ENCODE assay signal across 25 cellular contexts in genomic region chr21:42209801-42210479, GRCh38. TPM values are rescaled to one million over a fixed set of nuclear protein-coding genes. Genes with fewer than 3 reads are reported as not detected.
DNase-seq lines count a peak whose midpoint lies in the region; ATAC-seq, FAIRE-seq and TF ChIP-seq lines count a peak whose summit lies in the region.
"Had no signal": no experiment of that assay in that cellular context is flagged by ENCODE, and none has a peak within 500 bp of the region (broad histone marks: within the 10 kb centered on the region; RNA-seq: fewer than 3 reads in every experiment).

No MANE protein-coding gene starts in this region.

- H3K27me3 ChIP-seq in endothelial cell of umbilical vein (ENCODE audit: control insufficient read depth in 2 of 2, insufficient read depth in 2 of 2, low read length in 2 of 2), result no peaks in the 10 kb centered on the region
- H3K27me3 ChIP-seq: BLaER1 had no signal

- ATAC-seq in GM18868 (IDR thresholded peaks at IDR 0.05; ENCODE audit: unreplicated experiment), result no peak
- ATAC-seq in stimulated activated naive B cell treated with anti-CD40 and anti-IgM and Interleukin-4, amounts not matched to agents 10 μg/mL and 1 μg/mL and 100 μg/mL, for 72 hours (replicated peaks), result no peak
- ATAC-seq: effector memory CD8-positive, alpha-beta T cell; GM12878; HCT116; natural killer cell treated with Interleukin-12 subunit alpha and Interleukin-12 subunit beta and Interleukin-15 and Interleukin-18, amount 100 ng/mL, for 72 hours; T-helper 17 cell had no signal

- no peaks in the 10 kb centered on the region for H3K9me3 ChIP-seq in endothelial cell of umbilical vein (replicated peaks; ENCODE audit: control insufficient read depth, insufficient read depth, low read length)

- FAIRE-seq in endothelial cell of umbilical vein (lab: Jason Lieb, UNC), result peak; percentile 97
- FAIRE-seq: GM12878 had no signal

- H3K36me3 ChIP-seq in endothelial cell of umbilical vein (ENCODE audit: control insufficient read depth in 2 of 2, extremely low read depth in 1 of 2, insufficient read depth in 2 of 2, low read length in 2 of 2), result no peaks in the 10 kb centered on the region
- H3K36me3 ChIP-seq: BLaER1, WERI-Rb-1 had no signal

- dilution Hi-C loops in endothelial cell of umbilical vein (cut with MboI; ENCODE audit: extremely low pct_ligation_motif_present, low sequenced_read_pairs), result no loop called here

- H3K27ac Mint-ChIP-seq in stimulated activated naive B cell treated with anti-CD40 and anti-IgM and Interleukin-4, amounts not matched to agents 10 μg/mL and 1 μg/mL and 100 μg/mL, for 72 hours, result no peak overlapping the region
- H3K27ac Mint-ChIP-seq: effector memory CD8-positive, alpha-beta T cell; memory B cell; natural killer cell treated with Interleukin-12 subunit alpha and Interleukin-12 subunit beta and Interleukin-15 and Interleukin-18, amount 100 ng/mL, for 72 hours; stimulated activated naive CD8-positive, alpha-beta T cell treated with anti-CD3 and anti-CD28 coated beads, Interleukin-15, Interleukin-2, amounts not matched to agents 100 ng/mL and 50 ng/mL, for 24 hours had no signal

- no peaks in the 10 kb centered on the region for H3K27me3 Mint-ChIP-seq in stimulated activated naive B cell treated with anti-CD40 and anti-IgM and Interleukin-4, amounts not matched to agents 10 μg/mL and 1 μg/mL and 100 μg/mL, for 72 hours
- H3K27me3 Mint-ChIP-seq: effector memory CD8-positive, alpha-beta T cell; stimulated activated naive CD8-positive, alpha-beta T cell treated with anti-CD3 and anti-CD28 coated beads, Interleukin-15, Interleukin-2, amounts not matched to agents 100 ng/mL and 50 ng/mL, for 24 hours; T-helper 17 cell had no signal

- no peak overlapping the region for H3K4me3 Mint-ChIP-seq in stimulated activated naive B cell treated with anti-CD40 and anti-IgM and Interleukin-4, amounts not matched to agents 10 μg/mL and 1 μg/mL and 100 μg/mL, for 72 hours
- H3K4me3 Mint-ChIP-seq: effector memory CD8-positive, alpha-beta T cell; memory B cell; natural killer cell treated with Interleukin-12 subunit alpha and Interleukin-12 subunit beta and Interleukin-15 and Interleukin-18, amount 100 ng/mL, for 72 hours; stimulated activated naive CD8-positive, alpha-beta T cell treated with anti-CD3 and anti-CD28 coated beads, Interleukin-15, Interleukin-2, amounts not matched to agents 100 ng/mL and 50 ng/mL, for 24 hours; T-helper 17 cell had no signal

- H3K4me3 ChIP-seq in endothelial cell of umbilical vein (replicated peaks in 1 of 3; ENCODE audit: insufficient read depth in 1 of 3, low read depth in 1 of 3, low read length in 3 of 3), result no peak overlapping the region
- H3K4me3 ChIP-seq: BLaER1, GM12878 had no signal

- no peaks in the 10 kb centered on the region for H3K9me1 ChIP-seq in endothelial cell of umbilical vein (replicated peaks; ENCODE audit: control insufficient read depth, extremely low read depth, insufficient read depth, low read length)

- H3K79me2 ChIP-seq in endothelial cell of umbilical vein (ENCODE audit: control insufficient read depth, insufficient read depth, low read length), result no peaks in the 10 kb centered on the region

- no peak overlapping the region for H3K9ac ChIP-seq in endothelial cell of umbilical vein (replicated peaks; ENCODE audit: extremely low read depth, insufficient read depth, low read length)
- H3K9ac ChIP-seq: BLaER1 had no signal

- no peaks in the 10 kb centered on the region for H4K20me1 ChIP-seq in endothelial cell of umbilical vein (replicated peaks; ENCODE audit: control insufficient read depth, extremely low read depth, insufficient read depth, low read length)
- H4K20me1 ChIP-seq: BLaER1 had no signal

- H3K9me3 Mint-ChIP-seq in stimulated activated naive B cell treated with anti-CD40 and anti-IgM and Interleukin-4, amounts not matched to agents 10 μg/mL and 1 μg/mL and 100 μg/mL, for 72 hours, result no peaks in the 10 kb centered on the region
- H3K9me3 Mint-ChIP-seq: effector memory CD8-positive, alpha-beta T cell; memory B cell; natural killer cell treated with Interleukin-12 subunit alpha and Interleukin-12 subunit beta and Interleukin-15 and Interleukin-18, amount 100 ng/mL, for 72 hours; stimulated activated naive CD8-positive, alpha-beta T cell treated with anti-CD3 and anti-CD28 coated beads, Interleukin-15, Interleukin-2, amounts not matched to agents 100 ng/mL and 50 ng/mL, for 24 hours had no signal

- POLR2A ChIA-PET in endothelial cell of umbilical vein (lab: Charles Lee), result no interaction called here

- CTCF ChIA-PET in endothelial cell of umbilical vein (lab: Charles Lee), result interaction anchor here (2.0 to 2.7 kb wide), 2 partner anchors 11 to 49 kb away, joined by 6 to 9 read pairs; no protein-coding TSS in a partner anchor

- DNase-seq in NCI-H2081 (lab: John Stamatoyannopoulos, UW), result peak; percentile 19 to 27
- no peak for DNase-seq in NCI-H2081 treated with DMSO at 0.1 percent for 48 hours (lab: John Stamatoyannopoulos, UW)
- peak; percentile 22 for DNase-seq in NCI-H146 treated with DMSO at 0.1 percent for 48 hours (lab: John Stamatoyannopoulos, UW; ENCODE audit: unreplicated experiment)
- peak; percentile 61 for DNase-seq in endothelial cell of umbilical vein (ENCODE audit: low read depth, low spot score)
- DNase-seq in renal cortical epithelial cell (ENCODE audit: low read depth), result peak; percentile 19
- DNase-seq in SKM-1 treated with dmso at 0.1 percent for 144 hours (lab: John Stamatoyannopoulos, UW; ENCODE audit: unreplicated experiment), result no peak
- no peak for DNase-seq in stimulated activated naive B cell treated with anti-CD40 and anti-IgM and Interleukin-4, amounts not matched to agents 10 μg/mL and 1 μg/mL and 100 μg/mL, for 72 hours
- DNase-seq: 8988T; activated CD4-positive, alpha-beta T cell treated with anti-CD3 and anti-CD28 coated beads, Interleukin-2, amount 50 U/mL, for 4 hours; activated naive CD4-positive, alpha-beta T cell treated with Interleukin-2 at 50 U/mL for 16 hours; aorta; Calu3; effector memory CD8-positive, alpha-beta T cell; KG1; MV-4-11; NCI-H526; T-helper 17 cell; WERI-Rb-1 had no signal

- H3K4me2 ChIP-seq in endothelial cell of umbilical vein (ENCODE audit: insufficient read depth, low read length), result peak overlapping the region; percentile 20
- H3K4me2 ChIP-seq: BLaER1 had no signal

- peaks cover 16% of the 10 kb centered on the region for H3K4me1 ChIP-seq in endothelial cell of umbilical vein (ENCODE audit: control insufficient read depth, extremely low read depth, insufficient read depth, low read length)
- H3K4me1 ChIP-seq: BLaER1 had no signal

- H3K36me3 Mint-ChIP-seq in stimulated activated naive B cell treated with anti-CD40 and anti-IgM and Interleukin-4, amounts not matched to agents 10 μg/mL and 1 μg/mL and 100 μg/mL, for 72 hours, result no peaks in the 10 kb centered on the region
- H3K36me3 Mint-ChIP-seq: memory B cell; natural killer cell treated with Interleukin-12 subunit alpha and Interleukin-12 subunit beta and Interleukin-15 and Interleukin-18, amount 100 ng/mL, for 72 hours had no signal

- intact Hi-C loops in endothelial cell of umbilical vein (cut with micrococcal nuclease), result loop anchor here (1.0 kb wide), 1 partner anchor 9 kb away; the partner anchor contains the start of gene ABCG1

- H3K4me1 Mint-ChIP-seq in stimulated activated naive B cell treated with anti-CD40 and anti-IgM and Interleukin-4, amounts not matched to agents 10 μg/mL and 1 μg/mL and 100 μg/mL, for 72 hours, result peaks cover 2 to 6% of the 10 kb centered on the region in 2 donors

- BruUV-seq in endothelial cell of umbilical vein (replicated peaks; lab: Mats Ljungman, UMichigan), result no TSS peak

- H2AFZ ChIP-seq in endothelial cell of umbilical vein (ENCODE audit: low read depth, low read length), result peak overlapping the region; percentile 75

- no peak for TF ChIP-seq CTCF in endothelial cell of umbilical vein (IDR thresholded peaks at IDR 0.05; ENCODE audit: extremely low read depth in 1 of 2, insufficient read depth in 1 of 2, low read depth in 1 of 2, low read length in 2 of 2)

- peak overlapping the region; percentile 77 for H3K27ac ChIP-seq in endothelial cell of umbilical vein (ENCODE audit: insufficient read depth, low read depth, low read length)
- H3K27ac ChIP-seq: BLaER1, WERI-Rb-1 had no signal

- TF ChIP-seq POLR2A in endothelial cell of umbilical vein (IDR thresholded peaks at IDR 0.05; ENCODE audit: low read depth, low read length), result peak; percentile 39

TF ChIP-seq in endothelial cell of umbilical vein, 7 proteins besides CTCF, POLR2A, EP300 and RAD21:
- TF ChIP-seq GATA2 (IDR thresholded peaks at IDR 0.05; ENCODE audit: insufficient read depth, insufficient read length, low read depth, low read length) (peak; percentile 74), JUN (IDR thresholded peaks at IDR 0.05; ENCODE audit: borderline replicate concordance, insufficient read depth, insufficient read length, low read depth) (no peak), MAX (IDR thresholded peaks at IDR 0.05; ENCODE audit: insufficient read depth, insufficient read length) (no peak), MYC (IDR thresholded peaks at IDR 0.05; ENCODE audit: low read depth, low read length) (no peak), FOS (IDR thresholded peaks at IDR 0.05; ENCODE audit: borderline replicate concordance, insufficient read depth, low read length) (peak; percentile 55), POLR2AphosphoS5 (IDR thresholded peaks at IDR 0.05; ENCODE audit: insufficient read depth, low read depth, low read length) (peak; percentile 64), EZH2 (IDR thresholded peaks at IDR 0.05; ENCODE audit: borderline replicate concordance, low read depth, low read length, severe bottlenecking) (no peak)
TF ChIP-seq in endothelial cell of umbilical vein: peak in this region for 3.

RNA-seq across cellular contexts. Expression of gene ABCG1, which starts 9.0 kb away (rescaled TPM):
- total RNA-seq in endothelial cell of umbilical vein (19.6 and 21.2 TPM in 2 replicates), renal cortical epithelial cell (0.52 and 0.85 TPM in 2 replicates)
- 6.7 and 8.4 TPM in 2 replicates for polyA plus RNA-seq in endothelial cell of umbilical vein
- 6.9 and 7.6 TPM in 2 replicates for polyA plus RNA-seq in endothelial cell of umbilical vein (2011; cell fraction: cytosol; rRNA removed)
- 12.5 and 13.7 TPM in 2 replicates for polyA plus RNA-seq in endothelial cell of umbilical vein (2011; cell fraction: nucleus; rRNA removed)
- 18.8 and 40.1 TPM in 2 replicates for polyA plus RNA-seq in endothelial cell of umbilical vein (2012)
- 9.5 and 12.1 TPM in 2 replicates for polyA minus RNA-seq in endothelial cell of umbilical vein
- polyA minus RNA-seq in endothelial cell of umbilical vein (2011; cell fraction: cytosol; rRNA and poly(A)+ RNA removed), result 4.0 TPM
- 9.3 and 9.7 TPM in 2 replicates for polyA minus RNA-seq in endothelial cell of umbilical vein (2011; cell fraction: nucleus; rRNA and poly(A)+ RNA removed)

Comparison
In these comparisons a context has a peak if more than half of its experiments do, and no peak if none do; other contexts are left out.
1. DNase-seq: peak in NCI-H2081 (2 of 2), NCI-H146 treated with DMSO at 0.1 percent for 48 hours (single experiment), endothelial cell of umbilical vein (single experiment) and renal cortical epithelial cell (single experiment); none in NCI-H2081 treated with DMSO at 0.1 percent for 48 hours (single experiment), SKM-1 treated with dmso at 0.1 percent for 144 hours (single experiment) and stimulated activated naive B cell treated with anti-CD40 and anti-IgM and Interleukin-4, amounts not matched to agents 10 μg/mL and 1 μg/mL and 100 μg/mL, for 72 hours (single experiment).
2. RNA of gene ABCG1, which starts 9.0 kb away (total RNA-seq): 19.6 to 21.2 TPM in endothelial cell of umbilical vein; 0.52 to 0.85 TPM in renal cortical epithelial cell; every median in the first group is over 10 times any median in the second.